Comparison of ENCODE assay signal across 17 cellular contexts in genomic region chr13:94054159-94054558, GRCh38.
DNase-seq lines count a peak whose midpoint lies in the region; ATAC-seq and TF ChIP-seq lines count a peak whose summit lies in the region.
"Had no signal": no experiment of that assay in that cellular context is flagged by ENCODE, and none has a peak within 500 bp of the region (broad histone marks: within the 10 kb centered on the region; RNA-seq: fewer than 3 reads in every experiment).

No MANE protein-coding gene starts in this region.

- no peaks in the 10 kb centered on the region for H3K4me1 Mint-ChIP-seq in stimulated activated naive CD8-positive, alpha-beta T cell treated with anti-CD3 and anti-CD28 coated beads, Interleukin-15, amount 100 ng/mL, for 72 hours
- peaks cover 56% of the 10 kb centered on the region for H3K4me1 Mint-ChIP-seq in mesothelial cell of epicardium
- H3K4me1 Mint-ChIP-seq in stimulated activated naive B cell treated with anti-CD40 and anti-IgM and Interleukin-4, amounts not matched to agents 10 μg/mL and 1 μg/mL and 100 μg/mL, for 72 hours = no peaks in the 10 kb centered on the region
- H3K4me1 Mint-ChIP-seq in Caco-2 (ENCODE audit: low read depth, unreplicated experiment) = no peaks in the 10 kb centered on the region

- intact Hi-C loops in OCI-LY7 (cut with micrococcal nuclease; ENCODE audit: unreplicated experiment) (no loop called here), Caco-2 (cut with micrococcal nuclease; ENCODE audit: unreplicated experiment) (no loop called here)

- no peaks in the 10 kb centered on the region for H4K20me1 ChIP-seq in OCI-LY7 (ENCODE audit: insufficient read depth, low read length)

- no peak overlapping the region for H3K4me3 Mint-ChIP-seq in stimulated activated naive CD8-positive, alpha-beta T cell treated with anti-CD3 and anti-CD28 coated beads, Interleukin-15, amount 100 ng/mL, for 72 hours
- H3K4me3 Mint-ChIP-seq in mesothelial cell of epicardium (no peak overlapping the region), Caco-2 (ENCODE audit: unreplicated experiment) (no peak overlapping the region)
- H3K4me3 Mint-ChIP-seq in stimulated activated naive B cell treated with anti-CD40 and anti-IgM and Interleukin-4, amounts not matched to agents 10 μg/mL and 1 μg/mL and 100 μg/mL, for 72 hours = no peak overlapping the region
- H3K4me3 Mint-ChIP-seq: CD4-positive, alpha-beta T cell; HFFc6 had no signal

- no peak for TF ChIP-seq CTCF in OCI-LY7 (conservative IDR thresholded peaks at IDR 0.05; ENCODE audit: low read length)
- TF ChIP-seq CTCF in mesothelial cell of epicardium (IDR thresholded peaks at IDR 0.05; ENCODE audit: unreplicated experiment) = no peak
- no peak for TF ChIP-seq CTCF in Caco-2 (IDR thresholded peaks at IDR 0.05; ENCODE audit: insufficient read depth in 1 of 2, low read depth in 1 of 2, low read length in 1 of 2, severe bottlenecking in 1 of 2, unreplicated experiment in 1 of 2)

- H3K27me3 Mint-ChIP-seq in stimulated activated naive CD8-positive, alpha-beta T cell treated with anti-CD3 and anti-CD28 coated beads, Interleukin-15, amount 100 ng/mL, for 72 hours = no peaks in the 10 kb centered on the region
- H3K27me3 Mint-ChIP-seq in mesothelial cell of epicardium (ENCODE audit: low read depth) = no peaks in the 10 kb centered on the region
- H3K27me3 Mint-ChIP-seq in stimulated activated naive B cell treated with anti-CD40 and anti-IgM and Interleukin-4, amounts not matched to agents 10 μg/mL and 1 μg/mL and 100 μg/mL, for 72 hours = no peaks in the 10 kb centered on the region
- H3K27me3 Mint-ChIP-seq in Caco-2 (ENCODE audit: insufficient read depth, unreplicated experiment) = peaks cover 14% of the 10 kb centered on the region

- ATAC-seq in stimulated activated naive CD8-positive, alpha-beta T cell treated with anti-CD3 and anti-CD28 coated beads, Interleukin-15, Interleukin-2, amounts not matched to agents 100 U/mL and 50 U/mL, for 24 hours = peak; percentile 32
- no peak for ATAC-seq in stimulated activated naive CD8-positive, alpha-beta T cell treated with anti-CD3 and anti-CD28 coated beads, Interleukin-15, amount 100 ng/mL, for 72 hours
- peak; percentile 55 to 82 for ATAC-seq in stimulated activated naive B cell treated with anti-CD40 and anti-IgM and Interleukin-4, amounts not matched to agents 10 μg/mL and 1 μg/mL and 100 μg/mL, for 72 hours (replicated peaks)
- ATAC-seq: A549 had no signal

- no peak overlapping the region for H3K27ac Mint-ChIP-seq in stimulated activated naive CD8-positive, alpha-beta T cell treated with anti-CD3 and anti-CD28 coated beads, Interleukin-15, amount 100 ng/mL, for 72 hours
- peak overlapping the region; percentile 74 for H3K27ac Mint-ChIP-seq in mesothelial cell of epicardium
- no peak overlapping the region for H3K27ac Mint-ChIP-seq in stimulated activated naive B cell treated with anti-CD40 and anti-IgM and Interleukin-4, amounts not matched to agents 10 μg/mL and 1 μg/mL and 100 μg/mL, for 72 hours
- no peak overlapping the region for H3K27ac Mint-ChIP-seq in Caco-2 (ENCODE audit: unreplicated experiment)
- H3K27ac Mint-ChIP-seq: CD4-positive, alpha-beta T cell; HFFc6 had no signal

- H3K36me3 Mint-ChIP-seq in mesothelial cell of epicardium (peaks cover 11% of the 10 kb centered on the region), Caco-2 (ENCODE audit: insufficient read depth, unreplicated experiment) (no peaks in the 10 kb centered on the region)
- H3K36me3 Mint-ChIP-seq in stimulated activated naive B cell treated with anti-CD40 and anti-IgM and Interleukin-4, amounts not matched to agents 10 μg/mL and 1 μg/mL and 100 μg/mL, for 72 hours = no peaks in the 10 kb centered on the region

- H3K36me3 ChIP-seq in OCI-LY7 (ENCODE audit: insufficient read depth, low read length) (no peaks in the 10 kb centered on the region), Caco-2 (ENCODE audit: control insufficient read depth, insufficient read depth, low read length) (no peaks in the 10 kb centered on the region)

- no peak overlapping the region for H2AFZ ChIP-seq in OCI-LY7 (ENCODE audit: low read length)

- H3K9me3 ChIP-seq in OCI-LY7 (ENCODE audit: low read length) (no peaks in the 10 kb centered on the region), Caco-2 (no peaks in the 10 kb centered on the region)
- H3K9me3 ChIP-seq: A549 had no signal

- H3K27ac ChIP-seq in OCI-LY7 (ENCODE audit: low read depth, low read length, poor library complexity, severe bottlenecking) = no peak overlapping the region
- H3K27ac ChIP-seq: A549 had no signal

- no peak for DNase-seq in stimulated activated naive CD8-positive, alpha-beta T cell treated with anti-CD3 and anti-CD28 coated beads, Interleukin-15, Interleukin-2, amounts not matched to agents 100 U/mL and 50 U/mL, for 24 hours
- no peak for DNase-seq in stimulated activated naive CD8-positive, alpha-beta T cell treated with anti-CD3 and anti-CD28 coated beads, Interleukin-15, amount 100 ng/mL, for 72 hours
- DNase-seq in OCI-LY7 (ENCODE audit: low spot score) (peak; percentile 14), mesothelial cell of epicardium (ENCODE audit: low spot score in 2 of 2, unreplicated experiment in 2 of 2) (no peak), midbrain (lab: John Stamatoyannopoulos, UW) (no peak), NCI-H1105 (lab: John Stamatoyannopoulos, UW) (no peak), Caco-2 (no peak)
- DNase-seq in stimulated activated naive B cell treated with anti-CD40 and anti-IgM and Interleukin-4, amounts not matched to agents 10 μg/mL and 1 μg/mL and 100 μg/mL, for 72 hours = no peak
- DNase-seq: CD4-positive, alpha-beta T cell; DND-41; GF-D8; GOT3; HFFc6; KG1; NCI-H1930; NCI-H510A treated with DMSO at 0.1 percent for 48 hours had no signal

- H3K79me2 ChIP-seq in OCI-LY7 (ENCODE audit: insufficient read depth, low read depth, low read length) = no peaks in the 10 kb centered on the region

- no peaks in the 10 kb centered on the region for H3K9me3 Mint-ChIP-seq in stimulated activated naive CD8-positive, alpha-beta T cell treated with anti-CD3 and anti-CD28 coated beads, Interleukin-15, amount 100 ng/mL, for 72 hours
- peaks cover 9% of the 10 kb centered on the region for H3K9me3 Mint-ChIP-seq in mesothelial cell of epicardium
- H3K9me3 Mint-ChIP-seq in stimulated activated naive B cell treated with anti-CD40 and anti-IgM and Interleukin-4, amounts not matched to agents 10 μg/mL and 1 μg/mL and 100 μg/mL, for 72 hours = peaks cover 0 to 4% of the 10 kb centered on the region in 2 donors
- H3K9me3 Mint-ChIP-seq in Caco-2 (ENCODE audit: unreplicated experiment) = no peaks in the 10 kb centered on the region
- H3K9me3 Mint-ChIP-seq: CD4-positive, alpha-beta T cell; HFFc6 had no signal

- H3K4me2 ChIP-seq in OCI-LY7 (ENCODE audit: low read length) = no peak overlapping the region
- H3K4me2 ChIP-seq: A549 had no signal

- H3K4me1 ChIP-seq in OCI-LY7 (ENCODE audit: insufficient read depth, low read length, poor library complexity, severe bottlenecking) (no peaks in the 10 kb centered on the region), Caco-2 (no peaks in the 10 kb centered on the region)
- H3K4me1 ChIP-seq: A549 had no signal

- H3K9me2 ChIP-seq in OCI-LY7 (ENCODE audit: insufficient read depth, low read length) = no peaks in the 10 kb centered on the region

- H3K4me3 ChIP-seq in OCI-LY7 (ENCODE audit: low read depth, low read length, poor library complexity, severe bottlenecking) (no peak overlapping the region), Caco-2 (ENCODE audit: low read depth, low read length) (no peak overlapping the region)
- H3K4me3 ChIP-seq: A549 had no signal

- POLR2A ChIA-PET in OCI-LY7 (lab: Charles Lee) = interaction anchor here (0.6 kb wide), 1 partner anchor 312 kb away, joined by 3 read pairs; no protein-coding TSS in a partner anchor
- POLR2A ChIA-PET in Caco-2 (lab: Charles Lee) = no interaction called here

- no TSS peak for BruUV-seq in OCI-LY7 (replicated peaks; lab: Mats Ljungman, UMichigan)
- no TSS peak for BruUV-seq in Caco-2 (replicated peaks; lab: Mats Ljungman, UMichigan)

- H3K27me3 ChIP-seq in Caco-2 (replicated peaks; ENCODE audit: control insufficient read depth, insufficient read depth, low read length) = no peaks in the 10 kb centered on the region

- CTCF ChIA-PET in OCI-LY7 (lab: Charles Lee; ENCODE audit: unreplicated experiment) (no interaction called here), Caco-2 (lab: Charles Lee) (no interaction called here)
